ENCODE assay signal across 15 cellular contexts in genomic region chr15:72220678-72221077, GRCh38. TPM values are rescaled to one million over a fixed set of nuclear protein-coding genes. Genes with fewer than 3 reads are reported as not detected.
DNase-seq lines count a peak whose midpoint lies in the region; ATAC-seq and TF ChIP-seq lines count a peak whose summit lies in the region.
"Had no signal": no experiment of that assay in that cellular context is flagged by ENCODE, and none has a peak within 500 bp of the region (broad histone marks: within the 10 kb centered on the region; RNA-seq: fewer than 3 reads in every experiment).

No MANE protein-coding gene starts in this region.

- H3K4me3 ChIP-seq in Caco-2 (ENCODE audit: low read depth, low read length), result no peak overlapping the region
- H3K4me3 ChIP-seq: K562, SJCRH30 had no signal

- intact Hi-C loops in CD14-positive monocyte (cut with micrococcal nuclease), result loop anchor here in 1 of 2 donors (5.0 kb wide), 1 partner anchor 37 kb away; no protein-coding TSS in a partner anchor
- intact Hi-C loops in Caco-2 (cut with micrococcal nuclease; ENCODE audit: unreplicated experiment), result no loop called here

- no peaks in the 10 kb centered on the region for H3K27me3 Mint-ChIP-seq in CD14-positive monocyte (ENCODE audit: low read depth in 3 of 3)
- no peaks in the 10 kb centered on the region for H3K27me3 Mint-ChIP-seq in Caco-2 (ENCODE audit: insufficient read depth, unreplicated experiment)
- no peaks in the 10 kb centered on the region for H3K27me3 Mint-ChIP-seq in activated naive CD8-positive, alpha-beta T cell treated with anti-CD3 and anti-CD28 coated beads for 36 hours
- no peaks in the 10 kb centered on the region for H3K27me3 Mint-ChIP-seq in nephron progenitor cell (ENCODE audit: low read depth, poor library complexity)

- H3K9me3 Mint-ChIP-seq in CD14-positive monocyte (no peaks in the 10 kb centered on the region), Caco-2 (ENCODE audit: unreplicated experiment) (no peaks in the 10 kb centered on the region), nephron progenitor cell (no peaks in the 10 kb centered on the region)
- no peaks in the 10 kb centered on the region for H3K9me3 Mint-ChIP-seq in activated naive CD8-positive, alpha-beta T cell treated with anti-CD3 and anti-CD28 coated beads for 36 hours

- no peak for ATAC-seq in HG03342 (IDR thresholded peaks at IDR 0.05; ENCODE audit: unreplicated experiment)
- ATAC-seq: esophagus mucosa, K562 had no signal

- CTCF ChIA-PET in Caco-2 (lab: Charles Lee), result no interaction called here

- H3K4me3 Mint-ChIP-seq in CD14-positive monocyte (peak overlapping the region; percentile 43 to 61), Caco-2 (ENCODE audit: unreplicated experiment) (no peak overlapping the region), nephron progenitor cell (no peak overlapping the region)
- H3K4me3 Mint-ChIP-seq in activated naive CD8-positive, alpha-beta T cell treated with anti-CD3 and anti-CD28 coated beads for 36 hours, result no peak overlapping the region

- BruUV-seq in Caco-2 (replicated peaks; lab: Mats Ljungman, UMichigan), result no TSS peak

- H3K36me3 ChIP-seq in Caco-2 (ENCODE audit: control insufficient read depth, insufficient read depth, low read length), result peaks cover 6% of the 10 kb centered on the region

- H3K9me3 ChIP-seq in Caco-2, result no peaks in the 10 kb centered on the region
- H3K9me3 ChIP-seq: SJCRH30 had no signal

- no peak for DNase-seq in CD14-positive monocyte (ENCODE audit: low spot score)
- no peak for DNase-seq in Caco-2
- no peak for DNase-seq in activated naive CD8-positive, alpha-beta T cell treated with anti-CD3 and anti-CD28 coated beads for 36 hours
- no peak for DNase-seq in nephron progenitor cell
- DNase-seq in HuH-7 (ENCODE audit: low spot score), result no peak
- no peak for DNase-seq in germinal center (ENCODE audit: low spot score)
- DNase-seq: activated CD4-positive, CD25-positive, alpha-beta regulatory T cell treated with anti-CD3 and anti-CD28 coated beads, Interleukin-2, amount 50 U/mL, for 72 hours; cerebellar nuclear complex; NCI-H82; SJCRH30; stimulated activated CD4-positive, alpha-beta T cell treated with anti-CD3 and anti-CD28 coated beads, Interleukin-4, amount 100 ng/mL, for 4 hours had no signal

- no peaks in the 10 kb centered on the region for H3K27me3 ChIP-seq in Caco-2 (replicated peaks; ENCODE audit: control insufficient read depth, insufficient read depth, low read length)
- H3K27me3 ChIP-seq: SJCRH30 had no signal

- POLR2A ChIA-PET in Caco-2 (lab: Charles Lee), result interaction anchor here (0.5 to 0.6 kb wide), 2 partner anchors 25 to 265 kb away, joined by 4 read pairs; no protein-coding TSS in a partner anchor

- H3K4me1 ChIP-seq in Caco-2, result peaks cover 6% of the 10 kb centered on the region; the same call in 1 of the 2 replicates

- TF ChIP-seq CTCF in CD14-positive monocyte (IDR thresholded peaks at IDR 0.05) (no peak), Caco-2 (IDR thresholded peaks at IDR 0.05; ENCODE audit: insufficient read depth in 1 of 2, low read depth in 1 of 2, low read length in 1 of 2, severe bottlenecking in 1 of 2, unreplicated experiment in 1 of 2) (no peak), nephron progenitor cell (IDR thresholded peaks at IDR 0.05) (no peak)

- H3K36me3 Mint-ChIP-seq in CD14-positive monocyte, result peaks cover 69 to 92% of the 10 kb centered on the region in 2 donors
- peaks cover 94% of the 10 kb centered on the region for H3K36me3 Mint-ChIP-seq in Caco-2 (ENCODE audit: insufficient read depth, unreplicated experiment)
- H3K36me3 Mint-ChIP-seq in activated naive CD8-positive, alpha-beta T cell treated with anti-CD3 and anti-CD28 coated beads for 36 hours, result peaks cover 59% of the 10 kb centered on the region
- peaks cover 84% of the 10 kb centered on the region for H3K36me3 Mint-ChIP-seq in nephron progenitor cell (ENCODE audit: low read depth)

- peak overlapping the region; percentile 64 to 95 (median 89) for H3K27ac Mint-ChIP-seq in CD14-positive monocyte
- H3K27ac Mint-ChIP-seq in Caco-2 (ENCODE audit: unreplicated experiment), result peak overlapping the region; percentile 36
- H3K27ac Mint-ChIP-seq in activated naive CD8-positive, alpha-beta T cell treated with anti-CD3 and anti-CD28 coated beads for 36 hours, result peak overlapping the region; percentile 68
- peak overlapping the region; percentile 93 for H3K27ac Mint-ChIP-seq in nephron progenitor cell

- H3K4me1 Mint-ChIP-seq in CD14-positive monocyte (peaks cover 50% of the 10 kb centered on the region), Caco-2 (ENCODE audit: low read depth, unreplicated experiment) (peaks cover 17% of the 10 kb centered on the region), nephron progenitor cell (peaks cover 61% of the 10 kb centered on the region)
- peaks cover 53% of the 10 kb centered on the region for H3K4me1 Mint-ChIP-seq in activated naive CD8-positive, alpha-beta T cell treated with anti-CD3 and anti-CD28 coated beads for 36 hours

RNA-seq across cellular contexts. Expression of gene PKM, which starts 10.3 kb away (rescaled TPM):
- 100 to 1,000 TPM; 986 to 999 TPM for polyA plus RNA-seq in CD14-positive monocyte
- 733 and 791 TPM in 2 replicates for total RNA-seq in Caco-2 (2022)
- 1,000 to 10,000 TPM; 2,301 to 2,323 TPM for total RNA-seq in activated naive CD8-positive, alpha-beta T cell treated with anti-CD3 and anti-CD28 coated beads for 36 hours

RNA-seq across cellular contexts. Expression of gene GRAMD2A, which starts 23.1 kb away (rescaled TPM):
- not detected for polyA plus RNA-seq in CD14-positive monocyte
- 1.2 and 2.0 TPM in 2 replicates for total RNA-seq in Caco-2 (2022)
- total RNA-seq in activated naive CD8-positive, alpha-beta T cell treated with anti-CD3 and anti-CD28 coated beads for 36 hours, result not detected
- total RNA-seq: K562, mononuclear cell, SJCRH30 had no signal

RNA-seq across cellular contexts. Expression of gene PARP6, which starts 51.7 kb away (rescaled TPM):
- 10 to 100 TPM; 12.9 to 13.5 TPM for polyA plus RNA-seq in CD14-positive monocyte
- total RNA-seq in Caco-2 (2022), result 62.2 and 64.6 TPM in 2 replicates
- total RNA-seq in activated naive CD8-positive, alpha-beta T cell treated with anti-CD3 and anti-CD28 coated beads for 36 hours, result 10 to 100 TPM; 43.0 to 47.3 TPM

Comparison
In these comparisons a context has a peak if more than half of its experiments do, and no peak if none do; other contexts are left out.
1. H3K27ac Mint-ChIP-seq: peak in every context shown above with its lines; median percentile 93 in nephron progenitor cell; 89 in CD14-positive monocyte; 68 in activated naive CD8-positive, alpha-beta T cell treated with anti-CD3 and anti-CD28 coated beads for 36 hours; 36 in Caco-2.
2. H3K4me3 Mint-ChIP-seq: peak in CD14-positive monocyte (2 of 2); none in Caco-2 (single experiment), activated naive CD8-positive, alpha-beta T cell treated with anti-CD3 and anti-CD28 coated beads for 36 hours (single experiment) and nephron progenitor cell (single experiment).